Comparison of ENCODE assay signal across 20 cellular contexts in genomic region chr4:119832731-119833233, GRCh38.
A peak's percentile ranks its signal among the peaks of the same experiment; 100 is the strongest.
DNase-seq lines count a peak whose midpoint lies in the region; ATAC-seq and TF ChIP-seq lines count a peak whose summit lies in the region.
"Had no signal": no experiment of that assay in that cellular context is flagged by ENCODE, and none has a peak within 500 bp of the region (broad histone marks: within the 10 kb centered on the region; RNA-seq: fewer than 3 reads in every experiment).

No MANE protein-coding gene starts in this region.

- peak overlapping the region; percentile 95 for H3K27ac ChIP-seq in SJSA1
- peak overlapping the region in 3 of 4 donors; percentile 45 to 71 (median 55) for H3K27ac ChIP-seq in esophagus muscularis mucosa (replicated peaks in 1 of 4)
- peak overlapping the region in 2 of 10 donors; percentile 11 to 72 for H3K27ac ChIP-seq in heart right ventricle
- peak overlapping the region in 2 of 4 donors; percentile 52 to 58 for H3K27ac ChIP-seq in sigmoid colon
- H3K27ac ChIP-seq: RWPE1 had no signal

- peaks cover under 1% of the 10 kb centered on the region for H3K36me3 Mint-ChIP-seq in osteocyte (ENCODE audit: unreplicated experiment)
- H3K36me3 Mint-ChIP-seq in activated naive CD4-positive, alpha-beta T cell treated with anti-CD3 and anti-CD28 coated beads for 36 hours (ENCODE audit: low read depth), result no peaks in the 10 kb centered on the region
- H3K36me3 Mint-ChIP-seq: CD8-positive, alpha-beta memory T cell had no signal

- CTCF ChIA-PET in activated naive CD4-positive, alpha-beta T cell treated with anti-CD3 and anti-CD28 coated beads for 36 hours (lab: Charles Lee), result no interaction called here

- H3K9me3 Mint-ChIP-seq in osteocyte (ENCODE audit: unreplicated experiment), result peaks cover 9% of the 10 kb centered on the region
- peaks cover 2% of the 10 kb centered on the region for H3K9me3 Mint-ChIP-seq in activated naive CD4-positive, alpha-beta T cell treated with anti-CD3 and anti-CD28 coated beads for 36 hours

- H3K4me1 ChIP-seq in SJSA1 (replicated peaks) (peaks cover 44% of the 10 kb centered on the region), esophagus muscularis mucosa (peaks cover 0 to 37% (median 10%) of the 10 kb centered on the region in 4 donors), heart right ventricle (peaks cover 0 to 11% (median 0%) of the 10 kb centered on the region in 9 donors), sigmoid colon (peaks cover 0 to 22% (median 6%) of the 10 kb centered on the region in 4 donors)

- H3K36me3 ChIP-seq in SJSA1 (no peaks in the 10 kb centered on the region), esophagus muscularis mucosa (no peaks in the 10 kb centered on the region), heart right ventricle (no peaks in the 10 kb centered on the region), sigmoid colon (no peaks in the 10 kb centered on the region)

- H3K4me3 Mint-ChIP-seq in osteocyte (ENCODE audit: unreplicated experiment), result no peak overlapping the region
- H3K4me3 Mint-ChIP-seq in activated naive CD4-positive, alpha-beta T cell treated with anti-CD3 and anti-CD28 coated beads for 36 hours, result no peak overlapping the region
- H3K4me3 Mint-ChIP-seq: CD8-positive, alpha-beta memory T cell had no signal

- TF ChIP-seq EP300 in esophagus muscularis mucosa (IDR thresholded peaks at IDR 0.05) (no peak), sigmoid colon (IDR thresholded peaks at IDR 0.05) (no peak)

- no peaks in the 10 kb centered on the region for H3K27me3 Mint-ChIP-seq in osteocyte (ENCODE audit: unreplicated experiment)
- H3K27me3 Mint-ChIP-seq in activated naive CD4-positive, alpha-beta T cell treated with anti-CD3 and anti-CD28 coated beads for 36 hours (ENCODE audit: low read depth), result no peaks in the 10 kb centered on the region
- H3K27me3 Mint-ChIP-seq: CD8-positive, alpha-beta memory T cell had no signal

- peak; percentile 75 to 95 for DNase-seq in SJSA1 (ENCODE audit: low read depth in 1 of 2, low spot score in 2 of 2)
- DNase-seq in esophagus muscularis mucosa (ENCODE audit: extremely low spot score), result no peak
- no peak for DNase-seq in osteocyte (ENCODE audit: extremely low spot score, unreplicated experiment)
- no peak for DNase-seq in heart right ventricle
- no peak for DNase-seq in activated naive CD4-positive, alpha-beta T cell treated with anti-CD3 and anti-CD28 coated beads for 36 hours
- DNase-seq in sigmoid colon, result no peak
- no peak for DNase-seq in stimulated activated naive CD4-positive, alpha-beta T cell treated with Interleukin-2 at 50 U/mL for 16 hours (lab: John Stamatoyannopoulos, UW)
- DNase-seq: C1 segment of cervical spinal cord; Calu3; CD8-positive, alpha-beta memory T cell; DMS153; Kasumi-1; NCI-H1417 treated with DMSO at 0.1 percent for 48 hours; NCI-H187; NCI-H510A treated with DMSO at 0.1 percent for 48 hours; NCI-H748 treated with DMSO at 0.1 percent for 48 hours; NK-92 treated with Interleukin-12 subunit alpha and Interleukin-12 subunit beta, amount 100 ng/mL, for 24 hours; SHP77 treated with DMSO at 0.1 percent for 48 hours had no signal

- no peak overlapping the region for H3K4me3 ChIP-seq in SJSA1
- no peak overlapping the region for H3K4me3 ChIP-seq in esophagus muscularis mucosa
- no peak overlapping the region for H3K4me3 ChIP-seq in heart right ventricle
- no peak overlapping the region for H3K4me3 ChIP-seq in sigmoid colon

- no peak for ATAC-seq in heart right ventricle
- ATAC-seq: SK-N-SH treated with all-trans-retinoic acid at 6 μM for 48 hours had no signal

- H3K27me3 ChIP-seq in SJSA1 (replicated peaks) (no peaks in the 10 kb centered on the region), esophagus muscularis mucosa (no peaks in the 10 kb centered on the region), heart right ventricle (no peaks in the 10 kb centered on the region), sigmoid colon (no peaks in the 10 kb centered on the region)

- TF ChIP-seq POLR2A in esophagus muscularis mucosa (IDR thresholded peaks at IDR 0.05; ENCODE audit: low read depth), result no peak
- TF ChIP-seq POLR2A in sigmoid colon (IDR thresholded peaks at IDR 0.05), result no peak

- peaks cover 42% of the 10 kb centered on the region for H3K4me1 Mint-ChIP-seq in osteocyte (ENCODE audit: unreplicated experiment)
- H3K4me1 Mint-ChIP-seq in activated naive CD4-positive, alpha-beta T cell treated with anti-CD3 and anti-CD28 coated beads for 36 hours (ENCODE audit: low read depth), result no peaks in the 10 kb centered on the region
- H3K4me1 Mint-ChIP-seq: CD8-positive, alpha-beta memory T cell had no signal

- TF ChIP-seq CTCF in esophagus muscularis mucosa (IDR thresholded peaks at IDR 0.05) (no peak), osteocyte (IDR thresholded peaks at IDR 0.05) (no peak), heart right ventricle (IDR thresholded peaks at IDR 0.05) (no peak), sigmoid colon (IDR thresholded peaks at IDR 0.05) (no peak)

- WGBS in esophagus muscularis mucosa, result 65% methylated on average over 2 of the region's 2 CpGs
- WGBS in heart right ventricle, 2 donors, result 85 to 88% methylated on average over 2 of the region's 2 CpGs
- WGBS in sigmoid colon, 2 donors, result 87 to 95% methylated on average over 2 of the region's 2 CpGs

- intact Hi-C loops in esophagus muscularis mucosa (cut with DNase I) (no loop called here), heart right ventricle (cut with DNase I) (no loop called here), sigmoid colon (cut with DNase I) (no loop called here)
- intact Hi-C loops in activated naive CD4-positive, alpha-beta T cell treated with anti-CD3 and anti-CD28 coated beads for 36 hours (cut with micrococcal nuclease), result no loop called here

- H3K9me3 ChIP-seq in SJSA1 (replicated peaks) (no peaks in the 10 kb centered on the region), esophagus muscularis mucosa (no peaks in the 10 kb centered on the region), heart right ventricle (peaks cover 0 to 7% (median 0%) of the 10 kb centered on the region in 11 donors), sigmoid colon (no peaks in the 10 kb centered on the region)

- peak overlapping the region; percentile 92 for H3K27ac Mint-ChIP-seq in osteocyte (ENCODE audit: unreplicated experiment)
- no peak overlapping the region for H3K27ac Mint-ChIP-seq in activated naive CD4-positive, alpha-beta T cell treated with anti-CD3 and anti-CD28 coated beads for 36 hours
- H3K27ac Mint-ChIP-seq: CD8-positive, alpha-beta memory T cell had no signal

Comparison
In these comparisons a context has a peak if more than half of its experiments do, and no peak if none do; other contexts are left out.
1. DNase-seq: peak in SJSA1 (2 of 2); none in esophagus muscularis mucosa (single experiment), osteocyte (single experiment), heart right ventricle (0 of 2), activated naive CD4-positive, alpha-beta T cell treated with anti-CD3 and anti-CD28 coated beads for 36 hours (single experiment), sigmoid colon (single experiment) and stimulated activated naive CD4-positive, alpha-beta T cell treated with Interleukin-2 at 50 U/mL for 16 hours (single experiment).